Comparison of ENCODE assay signal across 23 cellular contexts in the genomic region with DNA sequence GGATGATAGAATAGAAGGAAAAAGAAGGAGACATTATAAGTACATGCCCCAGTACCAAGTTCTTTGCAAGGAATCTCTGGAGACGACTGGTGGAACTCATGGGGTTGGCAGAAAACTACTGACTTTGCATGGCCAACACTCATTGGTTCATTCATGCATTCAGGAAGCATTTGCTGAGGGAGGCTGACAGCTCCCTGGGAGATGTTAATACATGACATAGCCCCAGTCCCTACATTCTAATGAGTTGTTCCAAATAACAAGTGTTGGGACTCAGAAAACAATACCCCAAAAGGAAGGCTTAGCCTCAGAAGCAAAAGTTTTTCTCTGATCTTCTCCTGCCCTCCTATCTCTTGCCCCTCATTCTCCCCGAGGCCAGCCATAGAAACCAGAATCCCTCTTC.
DNase-seq lines count a peak whose midpoint lies in the region; ATAC-seq, FAIRE-seq and TF ChIP-seq lines count a peak whose summit lies in the region.
"Had no signal": no experiment of that assay in that cellular context is flagged by ENCODE, and none has a peak within 500 bp of the region (broad histone marks: within the 10 kb centered on the region; RNA-seq: fewer than 3 reads in every experiment).

No MANE protein-coding gene starts in this region.

- in situ Hi-C loops in HepG2 (cut with HindIII; ENCODE audit: extremely low pct_ligation_motif_present, low pct_unique_long_range_greater_than_20kb) = no loop called here

- peak; percentile 30 for FAIRE-seq in HepG2 (lab: Jason Lieb, UNC)
- FAIRE-seq: islet of Langerhans had no signal

- no peak overlapping the region for H3K27ac ChIP-seq in right atrium auricular region
- H3K27ac ChIP-seq in HepG2 (ENCODE audit: extremely low read length, insufficient read depth, low read length) = no peak overlapping the region
- H3K27ac ChIP-seq: breast epithelium, esophagus squamous epithelium, heart left ventricle, psoas muscle, SK-N-MC had no signal

- no peaks in the 10 kb centered on the region for H4K20me1 ChIP-seq in HepG2 (ENCODE audit: insufficient read depth, low read length)

- POLR2A ChIA-PET in HepG2 (lab: Yijun Ruan, JAX) = interaction anchor here (2.4 kb wide), 1 partner anchor 58 kb away, joined by 19 read pairs; no protein-coding TSS in a partner anchor

- H3K4me3 ChIP-seq in right atrium auricular region = no peak overlapping the region
- no peak overlapping the region for H3K4me3 ChIP-seq in HepG2 (replicated peaks in 1 of 3; ENCODE audit: insufficient read depth in 1 of 3, low read depth in 2 of 3, low read length in 3 of 3)
- H3K4me3 ChIP-seq: breast epithelium, esophagus squamous epithelium, heart left ventricle, psoas muscle, SK-N-MC had no signal

- no peak for TF ChIP-seq POLR2A in HepG2 (IDR thresholded peaks at IDR 0.05; ENCODE audit: insufficient read depth in 1 of 2, low read depth in 2 of 2, low read length in 2 of 2)

- TF ChIP-seq RAD21 in HepG2 (CRISPR knock-in tag; IDR thresholded peaks at IDR 0.05) = no peak

- intact Hi-C loops in Right ventricle myocardium inferior (cut with DNase I) = no loop called here
- intact Hi-C loops in HepG2 (cut with micrococcal nuclease; ENCODE audit: unreplicated experiment) = no loop called here

- DNase-seq in right atrium auricular region (ENCODE audit: low spot score) = peak; percentile 57
- DNase-seq in Right ventricle myocardium inferior (ENCODE audit: missing footprints) = no peak
- peak; percentile 44 for DNase-seq in cerebellum (ENCODE audit: low spot score)
- no peak for DNase-seq in HepG2 (ENCODE audit: low spot score)
- no peak for DNase-seq in activated gamma-delta T cell (lab: John Stamatoyannopoulos, UW)
- no peak for DNase-seq in inferior parietal cortex (ENCODE audit: extremely low spot score)
- no peak for DNase-seq in MV-4-11 (lab: John Stamatoyannopoulos, UW)
- DNase-seq: activated CD4-positive, alpha-beta T cell treated with anti-CD3 and anti-CD28 coated beads, Interleukin-2, amount 50 U/mL, for 1 hour; activated naive CD8-positive, alpha-beta T cell treated with anti-CD3 and anti-CD28 coated beads, Interleukin-2, amount 50 U/mL, for 24 hours; activated T-cell treated with anti-CD3 and anti-CD28 coated beads, Interleukin-2, amount 50 U/mL, for 4 hours; dermis blood vessel endothelial cell; EL; esophagus squamous epithelium; heart left ventricle; NCI-H2029 treated with DMSO at 0.1 percent for 48 hours; NCI-H510A; nephron progenitor cell; psoas muscle; stimulated activated naive CD8-positive, alpha-beta T cell treated with anti-CD3 and anti-CD28 coated beads, Interleukin-15, Interleukin-2, amounts not matched to agents 100 U/mL and 50 U/mL, for 24 hours had no signal

- ATAC-seq in Right ventricle myocardium inferior (no peak), HepG2 (no peak), HG03175 (IDR thresholded peaks at IDR 0.05; ENCODE audit: unreplicated experiment) (no peak)
- ATAC-seq: activated naive CD8-positive, alpha-beta T cell treated with anti-CD3 and anti-CD28 coated beads, Interleukin-2, amount 50 U/mL, for 24 hours; activated T-cell treated with anti-CD3 and anti-CD28 coated beads, Interleukin-2, amount 50 U/mL, for 4 hours; heart left ventricle; psoas muscle; stimulated activated naive CD8-positive, alpha-beta T cell treated with anti-CD3 and anti-CD28 coated beads, Interleukin-15, Interleukin-2, amounts not matched to agents 100 U/mL and 50 U/mL, for 24 hours had no signal

- 38% methylated on average over 2 of the region's 2 CpGs for WGBS in HepG2 (ENCODE audit: low lambda C conversion rate)

- H3K9me3 ChIP-seq in right atrium auricular region (no peaks in the 10 kb centered on the region), HepG2 (ENCODE audit: low read length) (no peaks in the 10 kb centered on the region)
- H3K9me3 ChIP-seq: breast epithelium, esophagus squamous epithelium, heart left ventricle, psoas muscle had no signal

- no peak for TF ChIP-seq CTCF in right atrium auricular region (IDR thresholded peaks at IDR 0.05)
- no peak for TF ChIP-seq CTCF in HepG2 (CRISPR knock-in tag; IDR thresholded peaks at IDR 0.05)

- TF ChIP-seq EP300 in HepG2 (IDR thresholded peaks at IDR 0.05; ENCODE audit: low read depth in 2 of 2, low read length in 2 of 2) (no peak), HepG2 (CRISPR knock-in tag; IDR thresholded peaks at IDR 0.05; ENCODE audit: borderline replicate concordance) (no peak)

- BruUV-seq in HepG2 (replicated peaks; lab: Mats Ljungman, UMichigan) = no TSS peak

- no peak overlapping the region for H2AFZ ChIP-seq in HepG2 (ENCODE audit: low read length)

- H3K4me2 ChIP-seq in HepG2 (ENCODE audit: low read depth, low read length) = no peak overlapping the region

- no peaks in the 10 kb centered on the region for H3K36me3 ChIP-seq in right atrium auricular region
- H3K36me3 ChIP-seq in HepG2 (replicated peaks in 1 of 2; ENCODE audit: control insufficient read depth in 1 of 2, insufficient read depth in 2 of 2, low read length in 2 of 2) = no peaks in the 10 kb centered on the region
- H3K36me3 ChIP-seq: breast epithelium, esophagus squamous epithelium, heart left ventricle had no signal

- H3K4me1 ChIP-seq in right atrium auricular region = no peaks in the 10 kb centered on the region
- peaks cover 19% of the 10 kb centered on the region for H3K4me1 ChIP-seq in HepG2 (ENCODE audit: insufficient read depth, low read length)
- H3K4me1 ChIP-seq: breast epithelium had no signal

- H3K27me3 ChIP-seq in right atrium auricular region (no peaks in the 10 kb centered on the region), HepG2 (ENCODE audit: control insufficient read depth in 1 of 2, insufficient read depth in 2 of 2, low read length in 2 of 2) (peaks cover 0 to 21% of the 10 kb centered on the region in 2 experiments; a peak in 2 of 5 replicates)

- CTCF ChIA-PET in HepG2 (lab: Yijun Ruan, JAX; ENCODE audit: low intra/inter-chr PET ratio, low total read pairs) = no interaction called here

- no peak overlapping the region for H3K9ac ChIP-seq in HepG2 (ENCODE audit: insufficient read depth, low read depth, low read length)

- no peaks in the 10 kb centered on the region for H3K79me2 ChIP-seq in HepG2 (ENCODE audit: insufficient read depth, low read length)

TF ChIP-seq in HepG2, 621 proteins besides CTCF, POLR2A, EP300 and RAD21:
- 0 out of 2 replicates have a peak, but pooled peaks have one; percentile 28 for TF ChIP-seq ZNF772 (CRISPR knock-in tag; IDR thresholded peaks at IDR 0.05)
- TF ChIP-seq ZNF737 (CRISPR knock-in tag; IDR thresholded peaks at IDR 0.05; ENCODE audit: borderline replicate concordance) = no peak
TF ChIP-seq in HepG2: peak in this region for 1.

Comparison
In these comparisons a context has a peak if more than half of its experiments do, and no peak if none do; other contexts are left out.
1. DNase-seq: peak in right atrium auricular region (single experiment) and cerebellum (single experiment); none in Right ventricle myocardium inferior (single experiment), HepG2 (single experiment), activated gamma-delta T cell (single experiment), inferior parietal cortex (single experiment) and MV-4-11 (single experiment).